Comparison of ENCODE assay signal across 22 cellular contexts in genomic region chr1:238961790-238962189, GRCh38.
DNase-seq lines count a peak whose midpoint lies in the region; FAIRE-seq and TF ChIP-seq lines count a peak whose summit lies in the region.
"Had no signal": no experiment of that assay in that cellular context is flagged by ENCODE, and none has a peak within 500 bp of the region (broad histone marks: within the 10 kb centered on the region; RNA-seq: fewer than 3 reads in every experiment).

No MANE protein-coding gene starts in this region.

- FAIRE-seq in bronchial epithelial cell (lab: Jason Lieb, UNC), result no peak
- FAIRE-seq: HepG2, K562 had no signal

- TF ChIP-seq EP300 in tibial nerve (IDR thresholded peaks at IDR 0.05), result no peak

- H3K9me3 ChIP-seq in tibial nerve, result no peaks in the 10 kb centered on the region

- no peak for TF ChIP-seq POLR2A in tibial nerve (IDR thresholded peaks at IDR 0.05)

- DNase-seq in NCI-H748 (lab: John Stamatoyannopoulos, UW; ENCODE audit: unreplicated experiment) (peak; percentile 45), NCI-H748 treated with DMSO at 0.1 percent for 48 hours (lab: John Stamatoyannopoulos, UW) (no peak), HT-29 (ENCODE audit: low spot score) (peak; percentile 42), NCI-H69 (lab: John Stamatoyannopoulos, UW) (peak; percentile 16), bronchial epithelial cell (ENCODE audit: low read depth) (peak; percentile 37), tibial nerve (ENCODE audit: low spot score in 2 of 2) (no peak), NCI-H187 treated with DMSO at 0.1 percent for 48 hours (lab: John Stamatoyannopoulos, UW) (no peak), amniotic stem cell (lab: John Stamatoyannopoulos, UW) (no peak)
- DNase-seq: AML-193; C1 segment of cervical spinal cord; CD8-positive, alpha-beta T cell; GDM1; H9; HFFc6; MV-4-11; NCI-H1694; NCI-H2081 treated with DMSO at 0.1 percent for 48 hours; NCI-H446; NCI-H526; Right ventricle myocardium superior had no signal

- H3K4me3 ChIP-seq in bronchial epithelial cell (ENCODE audit: low read depth, low read length) (no peak overlapping the region), tibial nerve (no peak overlapping the region)
- H3K4me3 ChIP-seq: K562 had no signal

- H3K27ac ChIP-seq in tibial nerve, result no peak overlapping the region

- 68 to 69% methylated on average over 5 of the region's 5 CpGs for WGBS in tibial nerve, 2 donors

- H3K36me3 ChIP-seq in bronchial epithelial cell (ENCODE audit: control insufficient read depth, insufficient read depth, low read length) (no peaks in the 10 kb centered on the region), tibial nerve (no peaks in the 10 kb centered on the region)

- H3K27me3 ChIP-seq in bronchial epithelial cell (ENCODE audit: control insufficient read depth, insufficient read depth, low read length), result no peaks in the 10 kb centered on the region
- no peaks in the 10 kb centered on the region for H3K27me3 ChIP-seq in tibial nerve

- peaks cover 0 to 24% (median 0%) of the 10 kb centered on the region in 4 donors for H3K4me1 ChIP-seq in tibial nerve

- TF ChIP-seq CTCF in bronchial epithelial cell (IDR thresholded peaks at IDR 0.05; ENCODE audit: insufficient read depth, low read length, severe bottlenecking), result no peak
- no peak for TF ChIP-seq CTCF in tibial nerve (IDR thresholded peaks at IDR 0.05)

Comparison
In these comparisons a context has a peak if more than half of its experiments do, and no peak if none do; other contexts are left out.
1. DNase-seq: peak in NCI-H748 (single experiment), HT-29 (single experiment), NCI-H69 (single experiment) and bronchial epithelial cell (single experiment); none in NCI-H748 treated with DMSO at 0.1 percent for 48 hours (single experiment), tibial nerve (0 of 2), NCI-H187 treated with DMSO at 0.1 percent for 48 hours (single experiment) and amniotic stem cell (single experiment).